23 cellular contexts compared by ENCODE assay signal in genomic region chr3:82240322-82240721, GRCh38.
"Had no signal": no experiment of that assay in that cellular context is flagged by ENCODE, and none has a peak within 500 bp of the region (broad histone marks: within the 10 kb centered on the region; RNA-seq: fewer than 3 reads in every experiment).

No MANE protein-coding gene starts in this region.

- H3K27me3 ChIP-seq: breast epithelium had no signal

- H3K9me3 ChIP-seq: breast epithelium had no signal

- H3K4me3 ChIP-seq: breast epithelium had no signal

- ATAC-seq: activated CD8-positive, alpha-beta T cell treated with anti-CD3 and anti-CD28 coated beads, Interleukin-2, amount 10 ng/mL, durations not matched to agents 7 days and 5 days; PC-3; T-helper 17 cell; WTC11 had no signal

- H3K27ac ChIP-seq: breast epithelium had no signal

- FAIRE-seq: RCC 7860 had no signal

- DNase-seq: activated CD4-positive, alpha-beta T cell treated with anti-CD3 and anti-CD28 coated beads for 48 hours; activated CD4-positive, alpha-beta T cell treated with anti-CD3 and anti-CD28 coated beads, Interleukin-2, amount 50 U/mL, for 4 hours; activated CD4-positive, CD25-positive, alpha-beta regulatory T cell treated with anti-CD3 and anti-CD28 coated beads, Interleukin-2, amount 50 U/mL, for 72 hours; activated CD8-positive, alpha-beta memory T cell treated with anti-CD3 and anti-CD28 coated beads, Interleukin-2, amount 50 U/mL, for 48 hours; activated CD8-positive, alpha-beta T cell treated with anti-CD3 and anti-CD28 coated beads, Interleukin-2, amount 10 ng/mL, durations not matched to agents 7 days and 5 days; activated naive CD4-positive, alpha-beta T cell; activated T-cell treated with anti-CD3 and anti-CD28 coated beads, Interleukin-2, amount 50 U/mL, for 1 hour; aorta; central memory CD4-positive, alpha-beta T cell; Karpas-422; NCI-H1048; NCI-H1694; NCI-H2029; NCI-H2107; NCI-H446 treated with DMSO at 0.1 percent for 48 hours; NCI-H524 treated with DMSO at 0.1 percent for 48 hours; PC-3; SIG-M5; T-helper 17 cell; T-helper 9 cell had no signal

- H3K4me1 ChIP-seq: breast epithelium had no signal
